Comparison of ENCODE assay signal across 25 cellular contexts in genomic region chr5:136712628-136713027, GRCh38.
"Had no signal": no experiment of that assay in that cellular context is flagged by ENCODE, and none has a peak within 500 bp of the region (broad histone marks: within the 10 kb centered on the region; RNA-seq: fewer than 3 reads in every experiment).

No MANE protein-coding gene starts in this region.

- H3K4me1 ChIP-seq: colonic mucosa, esophagus muscularis mucosa, esophagus squamous epithelium, foreskin keratinocyte, gastrocnemius medialis, gastroesophageal sphincter, heart left ventricle, heart right ventricle had no signal

- H3K36me3 ChIP-seq: colonic mucosa, esophagus muscularis mucosa, esophagus squamous epithelium, gastrocnemius medialis, gastroesophageal sphincter, heart left ventricle, heart right ventricle had no signal

- H3K4me3 ChIP-seq: colonic mucosa, coronary artery, dorsolateral prefrontal cortex, esophagus muscularis mucosa, esophagus squamous epithelium, gastrocnemius medialis, gastroesophageal sphincter, heart left ventricle, heart right ventricle had no signal

- H3K27ac Mint-ChIP-seq: dendritic cell treated with granulocyte-macrophage colony-stimulating factor and Interleukin-4, amounts not matched to agents 40 ng/mL and 50 ng/mL, for 4 days; effector memory CD8-positive, alpha-beta T cell; endodermal cell had no signal

- ATAC-seq: effector memory CD8-positive, alpha-beta T cell; esophagus mucosa; foreskin keratinocyte; gastrocnemius medialis; gastroesophageal sphincter; heart left ventricle; heart right ventricle had no signal

- H3K27me3 Mint-ChIP-seq: dendritic cell treated with granulocyte-macrophage colony-stimulating factor and Interleukin-4, amounts not matched to agents 40 ng/mL and 50 ng/mL, for 4 days; effector memory CD8-positive, alpha-beta T cell had no signal

- H3K4me3 Mint-ChIP-seq: dendritic cell treated with granulocyte-macrophage colony-stimulating factor and Interleukin-4, amounts not matched to agents 40 ng/mL and 50 ng/mL, for 4 days; effector memory CD8-positive, alpha-beta T cell; endodermal cell had no signal

- H3K9me3 Mint-ChIP-seq: dendritic cell treated with granulocyte-macrophage colony-stimulating factor and Interleukin-4, amounts not matched to agents 40 ng/mL and 50 ng/mL, for 4 days had no signal

- DNase-seq: colonic mucosa; cortex of kidney; dermis blood vessel endothelial cell; dorsolateral prefrontal cortex; effector CD4-positive, alpha-beta T cell; effector CD8-positive, alpha-beta T cell; effector memory CD4-positive, alpha-beta T cell; effector memory CD8-positive, alpha-beta T cell; endodermal cell; erythroblast; esophagus squamous epithelium; foreskin fibroblast; foreskin keratinocyte; foreskin melanocyte; gastrocnemius medialis; glutamatergic neuron; head of caudate nucleus; heart left ventricle; heart right ventricle had no signal

- H3K4me1 Mint-ChIP-seq: endodermal cell had no signal

- H3K27ac ChIP-seq: colonic mucosa, coronary artery, dorsolateral prefrontal cortex, epithelial cell of prostate, esophagus muscularis mucosa, esophagus squamous epithelium, foreskin keratinocyte, gastrocnemius medialis, gastroesophageal sphincter, heart left ventricle, heart right ventricle had no signal

- H3K9me3 ChIP-seq: colonic mucosa, esophagus muscularis mucosa, esophagus squamous epithelium, gastrocnemius medialis, gastroesophageal sphincter, heart left ventricle, heart right ventricle had no signal

- H3K27me3 ChIP-seq: colonic mucosa, dorsolateral prefrontal cortex, esophagus muscularis mucosa, esophagus squamous epithelium, foreskin keratinocyte, gastrocnemius medialis, gastroesophageal sphincter had no signal
